8 cellular contexts compared by ENCODE assay signal in the genomic region with DNA sequence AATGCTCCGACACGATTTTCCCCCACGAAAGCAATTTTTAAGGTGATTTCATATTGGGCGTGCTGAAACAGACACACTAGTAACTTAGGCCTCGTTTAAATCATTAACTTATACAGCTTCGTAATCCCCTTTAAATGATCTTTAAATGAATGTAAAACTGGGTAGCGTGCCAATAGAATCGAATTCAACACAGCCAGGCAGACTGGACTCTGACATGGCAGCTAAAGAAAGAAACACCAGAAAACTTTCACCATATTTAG. TPM values are rescaled to one million over a fixed set of nuclear protein-coding genes. Genes with fewer than 3 reads are reported as not detected.
DNase-seq lines count a peak whose midpoint lies in the region; ATAC-seq, FAIRE-seq and TF ChIP-seq lines count a peak whose summit lies in the region.

No MANE protein-coding gene starts in this region.

- H3K36me3 ChIP-seq in iPS-15b (ENCODE audit: control insufficient read depth, insufficient read depth, low read length) (no peaks in the 10 kb centered on the region), small intestine (ENCODE audit: control insufficient read depth in 2 of 2, insufficient read depth in 2 of 2, low read length in 2 of 2) (no peaks in the 10 kb centered on the region)

- H3K36me3 Mint-ChIP-seq in activated CD8-positive, alpha-beta T cell treated with anti-CD3 and anti-CD28 coated beads for 36 hours (ENCODE audit: low read depth): peaks cover 23% of the 10 kb centered on the region

- H3K27ac Mint-ChIP-seq in activated CD8-positive, alpha-beta T cell treated with anti-CD3 and anti-CD28 coated beads for 36 hours: peak overlapping the region; percentile 74

- H3K4me3 ChIP-seq in iPS-15b (ENCODE audit: low read depth, low read length): peak overlapping the region; percentile 71
- H3K4me3 ChIP-seq in small intestine (ENCODE audit: low read depth in 1 of 2, low read length in 2 of 2): peak overlapping the region; percentile 61 to 77

- peaks cover 38% of the 10 kb centered on the region for H3K4me1 Mint-ChIP-seq in activated CD8-positive, alpha-beta T cell treated with anti-CD3 and anti-CD28 coated beads for 36 hours (ENCODE audit: low read depth)

- intact Hi-C loops in activated CD8-positive, alpha-beta T cell treated with anti-CD3 and anti-CD28 coated beads for 36 hours (cut with micrococcal nuclease): no loop called here

- DNase-seq in HCEC 1CT (peak; percentile 21), small intestine (no peak), inferior parietal cortex (ENCODE audit: extremely low spot score) (no peak), germinal center (ENCODE audit: low spot score) (no peak)
- DNase-seq in activated CD8-positive, alpha-beta T cell treated with anti-CD3 and anti-CD28 coated beads for 36 hours: no peak

- H3K9ac ChIP-seq in iPS-15b (ENCODE audit: low read depth, low read length): peak overlapping the region; percentile 24

- H3K4me3 Mint-ChIP-seq in activated CD8-positive, alpha-beta T cell treated with anti-CD3 and anti-CD28 coated beads for 36 hours: peak overlapping the region; percentile 95

- H3K4me1 ChIP-seq in iPS-15b (ENCODE audit: control insufficient read depth, insufficient read depth, low read length) (peaks cover 17% of the 10 kb centered on the region), small intestine (ENCODE audit: control insufficient read depth in 2 of 2, insufficient read depth in 1 of 2, low read depth in 1 of 2, low read length in 1 of 2) (peaks cover 0 to 6% of the 10 kb centered on the region in 2 donors)

- H3K27me3 Mint-ChIP-seq in activated CD8-positive, alpha-beta T cell treated with anti-CD3 and anti-CD28 coated beads for 36 hours: peaks cover 27% of the 10 kb centered on the region

- POLR2A ChIA-PET in activated CD8-positive, alpha-beta T cell treated with anti-CD3 and anti-CD28 coated beads for 36 hours (lab: Charles Lee): interaction anchor here (0.7 to 6.7 kb wide), 3 partner anchors 10 to 1766 kb away, joined by 3 to 54 read pairs (median 4); no protein-coding TSS in a partner anchor

- CTCF ChIA-PET in activated CD8-positive, alpha-beta T cell treated with anti-CD3 and anti-CD28 coated beads for 36 hours (lab: Charles Lee): interaction anchor here (1.0 to 1.5 kb wide), 2 partner anchors 1252 to 1582 kb away, joined by 3 to 4 read pairs; no protein-coding TSS in a partner anchor

- peaks cover 5% of the 10 kb centered on the region for H3K9me3 ChIP-seq in iPS-15b (ENCODE audit: control insufficient read depth, insufficient read depth, low read length)
- H3K9me3 ChIP-seq in small intestine (ENCODE audit: control insufficient read depth, low read depth): no peaks in the 10 kb centered on the region

- WGBS in small intestine, 3 donors: 3 to 16% (median 8%) methylated on average over 8 of the region's 8 CpGs

- ATAC-seq in activated CD8-positive, alpha-beta T cell treated with anti-CD3 and anti-CD28 coated beads for 36 hours: no peak
- no peak for ATAC-seq in HG02642 (IDR thresholded peaks at IDR 0.05; ENCODE audit: poor library complexity, unreplicated experiment)
- ATAC-seq in GM21737 (IDR thresholded peaks at IDR 0.05; ENCODE audit: unreplicated experiment): no peak

- H3K27me3 ChIP-seq in iPS-15b (ENCODE audit: control insufficient read depth, insufficient read depth, low read length): peaks cover 66% of the 10 kb centered on the region
- H3K27me3 ChIP-seq in small intestine (ENCODE audit: control insufficient read depth in 2 of 2, insufficient read depth in 2 of 2, low read length in 2 of 2): no peaks in the 10 kb centered on the region

- peaks cover 12% of the 10 kb centered on the region for H3K9me3 Mint-ChIP-seq in activated CD8-positive, alpha-beta T cell treated with anti-CD3 and anti-CD28 coated beads for 36 hours

- TF ChIP-seq CTCF in activated CD8-positive, alpha-beta T cell treated with anti-CD3 and anti-CD28 coated beads for 36 hours (IDR thresholded peaks at IDR 0.05): no peak

- FAIRE-seq in small intestine (lab: Jason Lieb, UNC): no peak

- H3K27ac ChIP-seq in small intestine (ENCODE audit: low read depth in 1 of 2, low read length in 1 of 2): peak overlapping the region; percentile 98 to 100

RNA-seq across cellular contexts. Expression of gene ID2, which starts 2.4 kb away (rescaled TPM):
- 10 to 100 TPM; 85.7 to 91.6 TPM for total RNA-seq in activated CD8-positive, alpha-beta T cell treated with anti-CD3 and anti-CD28 coated beads for 36 hours
- polyA plus RNA-seq in small intestine: 100 to 1,000 TPM in 2 of 3 donors, 10 to 100 TPM in 1; 70.2 to 178 (median 116) TPM
